In genomic region chr9:91359083-91359482, GRCh38 we compare ENCODE assay signal across 15 cellular contexts. TPM values are rescaled to one million over a fixed set of nuclear protein-coding genes. Genes with fewer than 3 reads are reported as not detected.
DNase-seq lines count a peak whose midpoint lies in the region; ATAC-seq and TF ChIP-seq lines count a peak whose summit lies in the region.
"Had no signal": no experiment of that assay in that cellular context is flagged by ENCODE, and none has a peak within 500 bp of the region (broad histone marks: within the 10 kb centered on the region; RNA-seq: fewer than 3 reads in every experiment).

No MANE protein-coding gene starts in this region.

- H3K9me3 Mint-ChIP-seq in activated T-cell treated with anti-CD3 and anti-CD28 coated beads, Interleukin-2, amount 50 U/mL, for 72 hours, result no peaks in the 10 kb centered on the region
- peaks cover 0 to 8% (median 3%) of the 10 kb centered on the region in 5 experiments for H3K9me3 Mint-ChIP-seq in brain
- H3K9me3 Mint-ChIP-seq in stimulated activated naive B cell treated with anti-CD40 and anti-IgM and Interleukin-4, amounts not matched to agents 10 μg/mL and 1 μg/mL and 100 μg/mL, for 72 hours, result peaks cover 0 to 5% of the 10 kb centered on the region in 2 donors
- H3K9me3 Mint-ChIP-seq: activated B cell treated with CpG ODN at 0.5 μM for 24 hours had no signal

- peaks cover 33 to 57% of the 10 kb centered on the region in 2 donors for H3K36me3 Mint-ChIP-seq in activated T-cell treated with anti-CD3 and anti-CD28 coated beads, Interleukin-2, amount 50 U/mL, for 72 hours (ENCODE audit: insufficient read depth in 2 of 2)
- peaks cover 25% of the 10 kb centered on the region for H3K36me3 Mint-ChIP-seq in brain
- peaks cover 58 to 66% of the 10 kb centered on the region in 2 donors for H3K36me3 Mint-ChIP-seq in stimulated activated naive B cell treated with anti-CD40 and anti-IgM and Interleukin-4, amounts not matched to agents 10 μg/mL and 1 μg/mL and 100 μg/mL, for 72 hours

- peaks cover 79% of the 10 kb centered on the region for H3K4me1 Mint-ChIP-seq in activated T-cell treated with anti-CD3 and anti-CD28 coated beads, Interleukin-2, amount 50 U/mL, for 72 hours (ENCODE audit: low read depth)
- peaks cover 66% of the 10 kb centered on the region for H3K4me1 Mint-ChIP-seq in brain
- H3K4me1 Mint-ChIP-seq in stimulated activated naive B cell treated with anti-CD40 and anti-IgM and Interleukin-4, amounts not matched to agents 10 μg/mL and 1 μg/mL and 100 μg/mL, for 72 hours, result peaks cover 34 to 68% of the 10 kb centered on the region in 2 donors

- no peak for DNase-seq in activated T-cell treated with anti-CD3 and anti-CD28 coated beads, Interleukin-2, amount 50 U/mL, for 72 hours
- DNase-seq in activated T-cell treated with anti-CD3 and anti-CD28 coated beads, Interleukin-2, amount 50 U/mL, for 1 hour, result no peak
- DNase-seq in stimulated activated naive B cell treated with anti-CD40 and anti-IgM and Interleukin-4, amounts not matched to agents 10 μg/mL and 1 μg/mL and 100 μg/mL, for 72 hours, result no peak
- DNase-seq in NCI-H526 (lab: John Stamatoyannopoulos, UW), result no peak
- no peak for DNase-seq in head of caudate nucleus
- no peak for DNase-seq in GM19238 (ENCODE audit: insufficient read length, low spot score)
- DNase-seq: activated B cell treated with CpG ODN at 0.5 μM for 24 hours; Caco-2; GDM1; MV-4-11; NCI-H748 treated with DMSO at 0.1 percent for 48 hours; stimulated activated naive CD4-positive, alpha-beta T cell had no signal

- peaks cover 15% of the 10 kb centered on the region for H3K27me3 ChIP-seq in OCI-LY3 (ENCODE audit: low read depth, low read length)

- no peaks in the 10 kb centered on the region for H3K36me3 ChIP-seq in OCI-LY3 (replicated peaks; ENCODE audit: low read depth, low read length)

- no peaks in the 10 kb centered on the region for H3K9me3 ChIP-seq in OCI-LY3 (ENCODE audit: insufficient read depth, low read length)
- H3K9me3 ChIP-seq: Caco-2 had no signal

- H3K27ac ChIP-seq in OCI-LY3 (ENCODE audit: low read length), result no peak overlapping the region

- peak overlapping the region; percentile 96 to 99 for H3K4me3 Mint-ChIP-seq in activated T-cell treated with anti-CD3 and anti-CD28 coated beads, Interleukin-2, amount 50 U/mL, for 72 hours
- H3K4me3 Mint-ChIP-seq in brain, result peak overlapping the region; percentile 87 to 100 (median 98)
- H3K4me3 Mint-ChIP-seq in stimulated activated naive B cell treated with anti-CD40 and anti-IgM and Interleukin-4, amounts not matched to agents 10 μg/mL and 1 μg/mL and 100 μg/mL, for 72 hours, result peak overlapping the region; percentile 89 to 96
- H3K4me3 Mint-ChIP-seq: activated B cell treated with CpG ODN at 0.5 μM for 24 hours had no signal

- TF ChIP-seq CTCF in OCI-LY3 (IDR thresholded peaks at IDR 0.05; ENCODE audit: low read depth, low read length), result no peak
- TF ChIP-seq CTCF in brain (conservative IDR thresholded peaks at IDR 0.05), result no peak

- peak overlapping the region; percentile 100 for H3K27ac Mint-ChIP-seq in activated T-cell treated with anti-CD3 and anti-CD28 coated beads, Interleukin-2, amount 50 U/mL, for 72 hours
- H3K27ac Mint-ChIP-seq in brain, result peak overlapping the region in 4 of 5 experiments; percentile 3 to 97 (median 60)
- H3K27ac Mint-ChIP-seq in stimulated activated naive B cell treated with anti-CD40 and anti-IgM and Interleukin-4, amounts not matched to agents 10 μg/mL and 1 μg/mL and 100 μg/mL, for 72 hours, result peak overlapping the region; percentile 98
- H3K27ac Mint-ChIP-seq: activated B cell treated with CpG ODN at 0.5 μM for 24 hours had no signal

- no peak overlapping the region for H3K9ac ChIP-seq in OCI-LY3 (ENCODE audit: low read length)

- H2AFZ ChIP-seq in OCI-LY3 (ENCODE audit: low read depth, low read length), result no peak overlapping the region

- peak overlapping the region; percentile 36 for H3K4me2 ChIP-seq in OCI-LY3 (ENCODE audit: low read length)

- H3K4me1 ChIP-seq in OCI-LY3 (ENCODE audit: low read length), result peaks cover 31% of the 10 kb centered on the region

- intact Hi-C loops in head of caudate nucleus (cut with DNase I), result no loop called here

- no peak overlapping the region for H3K4me3 ChIP-seq in OCI-LY3 (ENCODE audit: low read length)

- ATAC-seq in activated T-cell treated with anti-CD3 and anti-CD28 coated beads, Interleukin-2, amount 50 U/mL, for 72 hours (replicated peaks in 1 of 2), result peak; percentile 71 to 72
- peak; percentile 66 to 68 for ATAC-seq in stimulated activated naive B cell treated with anti-CD40 and anti-IgM and Interleukin-4, amounts not matched to agents 10 μg/mL and 1 μg/mL and 100 μg/mL, for 72 hours (replicated peaks)
- ATAC-seq: HCT116 had no signal

- peaks cover 4% of the 10 kb centered on the region; the same call in 1 of the 2 replicates for H3K79me2 ChIP-seq in OCI-LY3 (ENCODE audit: low read length)

- H3K27me3 Mint-ChIP-seq in activated T-cell treated with anti-CD3 and anti-CD28 coated beads, Interleukin-2, amount 50 U/mL, for 72 hours (ENCODE audit: low read depth), result no peaks in the 10 kb centered on the region
- peaks cover 9% of the 10 kb centered on the region for H3K27me3 Mint-ChIP-seq in brain
- H3K27me3 Mint-ChIP-seq in stimulated activated naive B cell treated with anti-CD40 and anti-IgM and Interleukin-4, amounts not matched to agents 10 μg/mL and 1 μg/mL and 100 μg/mL, for 72 hours, result no peaks in the 10 kb centered on the region
- H3K27me3 Mint-ChIP-seq: activated B cell treated with CpG ODN at 0.5 μM for 24 hours had no signal

- H4K20me1 ChIP-seq in OCI-LY3 (ENCODE audit: insufficient read depth, low read length), result peaks cover 25% of the 10 kb centered on the region; the same call in 1 of the 2 replicates

RNA-seq across cellular contexts. Expression of gene AUH, which starts 2.6 kb away (rescaled TPM):
- 10 to 100 TPM; 71.5 to 85.8 TPM for total RNA-seq in activated T-cell treated with anti-CD3 and anti-CD28 coated beads, Interleukin-2, amount 50 U/mL, for 72 hours
- 11.1 TPM for polyA plus RNA-seq in brain (ENCODE audit: insufficient read depth, low read depth, low replicate concordance)
